In genomic region chr5:143229896-143230675, GRCh38 we compare ENCODE assay signal across 8 cellular contexts.
A peak's percentile ranks its signal among the peaks of the same experiment; 100 is the strongest.
DNase-seq lines count a peak whose midpoint lies in the region; ATAC-seq and TF ChIP-seq lines count a peak whose summit lies in the region.

No MANE protein-coding gene starts in this region.

- DNase-seq in GM12865 (ENCODE audit: low read depth) (peak; percentile 94), left lung (no peak), NCI-H524 (lab: John Stamatoyannopoulos, UW) (no peak), DMS114 treated with DMSO at 0.1 percent for 48 hours (lab: John Stamatoyannopoulos, UW; ENCODE audit: unreplicated experiment) (no peak), H4 (ENCODE audit: low spot score) (no peak)
- peak; percentile 45 for DNase-seq in activated T-helper 1 cell treated with anti-CD3 and anti-CD28 coated beads, Interleukin-12 subunit alpha, Interleukin-12 subunit beta, Interleukin-2, Interleukin-4 antibody, amounts not matched to agents 30 ng/mL and 10 ng/mL and 1 ng/mL, durations not matched to agents 14 hours and 24 hours and 36 hours (ENCODE audit: low spot score)

- H3K27ac ChIP-seq in left lung = no peak overlapping the region

- H3K4me1 ChIP-seq in left lung = peaks cover 0 to 7% of the 10 kb centered on the region in 2 donors

- peaks cover 6% of the 10 kb centered on the region for H3K36me3 Mint-ChIP-seq in activated T-helper 1 cell treated with anti-CD3 and anti-CD28 coated beads, Interleukin-12 subunit alpha, Interleukin-12 subunit beta, Interleukin-2, Interleukin-4 antibody, amounts not matched to agents 30 ng/mL and 10 ng/mL and 1 ng/mL, durations not matched to agents 14 hours and 24 hours and 36 hours (ENCODE audit: low read depth)

- no peaks in the 10 kb centered on the region for H3K9me3 Mint-ChIP-seq in activated T-helper 1 cell treated with anti-CD3 and anti-CD28 coated beads, Interleukin-12 subunit alpha, Interleukin-12 subunit beta, Interleukin-2, Interleukin-4 antibody, amounts not matched to agents 30 ng/mL and 10 ng/mL and 1 ng/mL, durations not matched to agents 14 hours and 24 hours and 36 hours

- peak overlapping the region; percentile 43 for H3K4me3 Mint-ChIP-seq in activated T-helper 1 cell treated with anti-CD3 and anti-CD28 coated beads, Interleukin-12 subunit alpha, Interleukin-12 subunit beta, Interleukin-2, Interleukin-4 antibody, amounts not matched to agents 30 ng/mL and 10 ng/mL and 1 ng/mL, durations not matched to agents 14 hours and 24 hours and 36 hours

- no peaks in the 10 kb centered on the region for H3K36me3 ChIP-seq in left lung

- peak overlapping the region; percentile 87 for H3K27ac Mint-ChIP-seq in activated T-helper 1 cell treated with anti-CD3 and anti-CD28 coated beads, Interleukin-12 subunit alpha, Interleukin-12 subunit beta, Interleukin-2, Interleukin-4 antibody, amounts not matched to agents 30 ng/mL and 10 ng/mL and 1 ng/mL, durations not matched to agents 14 hours and 24 hours and 36 hours

- no peaks in the 10 kb centered on the region for H3K27me3 ChIP-seq in left lung

- intact Hi-C loops in activated T-helper 1 cell treated with anti-CD3 and anti-CD28 coated beads, Interleukin-12 subunit alpha, Interleukin-12 subunit beta, Interleukin-2, Interleukin-4 antibody, amounts not matched to agents 30 ng/mL and 10 ng/mL and 1 ng/mL, durations not matched to agents 14 hours and 24 hours and 36 hours (cut with micrococcal nuclease) = loop anchor here (1.0 to 10.0 kb wide), 6 partner anchors 8 to 465 kb away; no protein-coding TSS in a partner anchor
- intact Hi-C loops in left lung (cut with DNase I) = no loop called here

- H3K27me3 Mint-ChIP-seq in activated T-helper 1 cell treated with anti-CD3 and anti-CD28 coated beads, Interleukin-12 subunit alpha, Interleukin-12 subunit beta, Interleukin-2, Interleukin-4 antibody, amounts not matched to agents 30 ng/mL and 10 ng/mL and 1 ng/mL, durations not matched to agents 14 hours and 24 hours and 36 hours (ENCODE audit: insufficient read depth) = no peaks in the 10 kb centered on the region

- ATAC-seq in GM19463 (IDR thresholded peaks at IDR 0.05; ENCODE audit: unreplicated experiment) (peak; percentile 75), HG03457 (IDR thresholded peaks at IDR 0.05; ENCODE audit: unreplicated experiment) (peak; percentile 81), left lung (peak; percentile 22)

- TF ChIP-seq CTCF in GM12865 (IDR thresholded peaks at IDR 0.05; ENCODE audit: insufficient read depth, low read depth, low read length, missing control alignments) = no peak
- TF ChIP-seq CTCF in left lung (IDR thresholded peaks at IDR 0.05) = no peak

- peak overlapping the region; percentile 27 for H3K4me3 ChIP-seq in GM12865 (ENCODE audit: low read depth, low read length)
- H3K4me3 ChIP-seq in left lung = no peak overlapping the region

- peaks cover 41% of the 10 kb centered on the region for H3K4me1 Mint-ChIP-seq in activated T-helper 1 cell treated with anti-CD3 and anti-CD28 coated beads, Interleukin-12 subunit alpha, Interleukin-12 subunit beta, Interleukin-2, Interleukin-4 antibody, amounts not matched to agents 30 ng/mL and 10 ng/mL and 1 ng/mL, durations not matched to agents 14 hours and 24 hours and 36 hours (ENCODE audit: low read depth)

- no peaks in the 10 kb centered on the region for H3K9me3 ChIP-seq in left lung

Comparison
In these comparisons a context has a peak if more than half of its experiments do, and no peak if none do; other contexts are left out.
1. DNase-seq: peak in GM12865 (single experiment) and activated T-helper 1 cell treated with anti-CD3 and anti-CD28 coated beads, Interleukin-12 subunit alpha, Interleukin-12 subunit beta, Interleukin-2, Interleukin-4 antibody, amounts not matched to agents 30 ng/mL and 10 ng/mL and 1 ng/mL, durations not matched to agents 14 hours and 24 hours and 36 hours (single experiment); none in left lung (0 of 2), NCI-H524 (0 of 2), DMS114 treated with DMSO at 0.1 percent for 48 hours (single experiment) and H4 (single experiment).
2. ATAC-seq: peak in every context shown above with its lines; median percentile 81 in HG03457; 75 in GM19463; 22 in left lung.